5 cellular contexts compared by ENCODE assay signal in genomic region chr1:90407737-90408136, GRCh38.
"Had no signal": no experiment of that assay in that cellular context is flagged by ENCODE, and none has a peak within 500 bp of the region (broad histone marks: within the 10 kb centered on the region; RNA-seq: fewer than 3 reads in every experiment).

No MANE protein-coding gene starts in this region.

- H3K27ac ChIP-seq: HL-60 had no signal

- H3K4me3 Mint-ChIP-seq: IgD-negative memory B cell had no signal

- H3K4me1 Mint-ChIP-seq: IgD-negative memory B cell had no signal

- H3K36me3 Mint-ChIP-seq: IgD-negative memory B cell had no signal

- DNase-seq: IMR-90 had no signal

- ATAC-seq: HepG2, K562 had no signal

- H3K27ac Mint-ChIP-seq: IgD-negative memory B cell had no signal

- H3K4me3 ChIP-seq: K562 had no signal

- H3K27me3 Mint-ChIP-seq: IgD-negative memory B cell had no signal
